13 cellular contexts compared by ENCODE assay signal in genomic region chr2:222296911-222297599, GRCh38. TPM values are rescaled to one million over a fixed set of nuclear protein-coding genes. Genes with fewer than 3 reads are reported as not detected.
DNase-seq lines count a peak whose midpoint lies in the region; ATAC-seq and TF ChIP-seq lines count a peak whose summit lies in the region.
"Had no signal": no experiment of that assay in that cellular context is flagged by ENCODE, and none has a peak within 500 bp of the region (broad histone marks: within the 10 kb centered on the region; RNA-seq: fewer than 3 reads in every experiment).

No MANE protein-coding gene starts in this region.

- peaks cover 3% of the 10 kb centered on the region for H3K4me1 ChIP-seq in CD8-positive, alpha-beta T cell (ENCODE audit: insufficient read depth, low read length)
- H3K4me1 ChIP-seq in upper lobe of right lung: peaks cover 17% of the 10 kb centered on the region

- H3K27ac ChIP-seq in CD8-positive, alpha-beta T cell (ENCODE audit: low read depth, low read length): no peak overlapping the region
- no peak overlapping the region for H3K27ac ChIP-seq in upper lobe of right lung
- H3K27ac ChIP-seq: PC-9 had no signal

- no peaks in the 10 kb centered on the region for H3K36me3 Mint-ChIP-seq in CD8-positive, alpha-beta T cell
- H3K36me3 Mint-ChIP-seq in brain (peaks cover 19% of the 10 kb centered on the region), neural crest cell (ENCODE audit: low read depth) (peaks cover 27% of the 10 kb centered on the region)

- H3K27me3 Mint-ChIP-seq in CD8-positive, alpha-beta T cell (ENCODE audit: low read depth): peaks cover 81% of the 10 kb centered on the region
- H3K27me3 Mint-ChIP-seq in brain (peaks cover 100% of the 10 kb centered on the region), neural crest cell (ENCODE audit: low read depth) (peaks cover 99% of the 10 kb centered on the region)

- H3K4me3 Mint-ChIP-seq in CD8-positive, alpha-beta T cell: peak overlapping the region; percentile 18
- H3K4me3 Mint-ChIP-seq in brain (peak overlapping the region; percentile 40 to 86 (median 80)), neural crest cell (peak overlapping the region; percentile 87)

- no peaks in the 10 kb centered on the region for H3K9me3 ChIP-seq in CD8-positive, alpha-beta T cell (ENCODE audit: low read length)
- no peaks in the 10 kb centered on the region for H3K9me3 ChIP-seq in upper lobe of right lung

- CTCF ChIA-PET in CD8-positive, alpha-beta T cell (lab: Charles Lee): no interaction called here

- in situ Hi-C loops in KBM-7 (cut with MboI; ENCODE audit: low pct_unique_long_range_greater_than_20kb, low sequenced_read_pairs): no loop called here

- peaks cover 21% of the 10 kb centered on the region for H3K4me1 Mint-ChIP-seq in CD8-positive, alpha-beta T cell (ENCODE audit: low read depth)
- H3K4me1 Mint-ChIP-seq in brain (peaks cover 68% of the 10 kb centered on the region), neural crest cell (peaks cover 79% of the 10 kb centered on the region)

- no peak overlapping the region for H3K4me3 ChIP-seq in CD8-positive, alpha-beta T cell (ENCODE audit: low read depth, low read length)
- H3K4me3 ChIP-seq in upper lobe of right lung: no peak overlapping the region

- no peaks in the 10 kb centered on the region for H3K36me3 ChIP-seq in CD8-positive, alpha-beta T cell (ENCODE audit: insufficient read depth, low read length)
- H3K36me3 ChIP-seq in upper lobe of right lung: no peaks in the 10 kb centered on the region

- no peaks in the 10 kb centered on the region for H3K9me3 Mint-ChIP-seq in CD8-positive, alpha-beta T cell
- H3K9me3 Mint-ChIP-seq in brain (peaks cover 0 to 20% (median 3%) of the 10 kb centered on the region in 5 experiments), neural crest cell (no peaks in the 10 kb centered on the region)

- intact Hi-C loops in CD8-positive, alpha-beta T cell (cut with DNase I, micrococcal nuclease): no loop called here
- intact Hi-C loops in upper lobe of right lung (cut with DNase I): no loop called here

- peaks cover 34% of the 10 kb centered on the region for H3K27me3 ChIP-seq in CD8-positive, alpha-beta T cell (ENCODE audit: insufficient read depth, low read length)
- peaks cover 99% of the 10 kb centered on the region for H3K27me3 ChIP-seq in upper lobe of right lung

- DNase-seq in CD8-positive, alpha-beta T cell: no peak
- DNase-seq in M059J (ENCODE audit: low read depth): peak; percentile 68
- DNase-seq in neural crest cell (ENCODE audit: low read depth, low spot score): no peak
- DNase-seq in upper lobe of right lung: no peak
- DNase-seq in cortex of kidney (lab: John Stamatoyannopoulos, UW): no peak
- DNase-seq in KBM-7: no peak
- DNase-seq: activated CD8-positive, alpha-beta memory T cell treated with anti-CD3 and anti-CD28 coated beads, Interleukin-2, amount 50 U/mL, for 48 hours; C1 segment of cervical spinal cord; PC-9 had no signal

- no peak for TF ChIP-seq CTCF in CD8-positive, alpha-beta T cell (IDR thresholded peaks at IDR 0.05)
- no peak for TF ChIP-seq CTCF in brain (conservative IDR thresholded peaks at IDR 0.05)
- no peak for TF ChIP-seq CTCF in neural crest cell (conservative IDR thresholded peaks at IDR 0.05)
- no peak for TF ChIP-seq CTCF in upper lobe of right lung (IDR thresholded peaks at IDR 0.05)

- no peak overlapping the region for H3K27ac Mint-ChIP-seq in CD8-positive, alpha-beta T cell
- peak overlapping the region in 4 of 5 experiments; percentile 52 to 98 (median 92) for H3K27ac Mint-ChIP-seq in brain
- peak overlapping the region; percentile 60 for H3K27ac Mint-ChIP-seq in neural crest cell (ENCODE audit: unreplicated experiment)

- POLR2A ChIA-PET in CD8-positive, alpha-beta T cell (lab: Charles Lee): no interaction called here

- ATAC-seq in CD8-positive, alpha-beta T cell: no peak
- ATAC-seq in HG02763 (IDR thresholded peaks at IDR 0.05; ENCODE audit: unreplicated experiment) (no peak), upper lobe of right lung (no peak)
- ATAC-seq: esophagus mucosa had no signal

RNA-seq across cellular contexts. Expression of gene PAX3, which starts 1.7 kb away (rescaled TPM):
- total RNA-seq in CD8-positive, alpha-beta T cell: not detected
- 11.2 and 14.6 TPM in 2 replicates for total RNA-seq in M059J (2014; rRNA removed; shearing (Covaris generic))
- polyA plus RNA-seq in brain (ENCODE audit: insufficient read depth, low read depth, low replicate concordance): not detected
- 52.1 and 52.2 TPM in 2 replicates for total RNA-seq in neural crest cell
- total RNA-seq in upper lobe of right lung: not detected
- total RNA-seq: bronchial epithelial cell, esophagus mucosa, PC-9 had no signal

Comparison
In these comparisons a context has a peak if more than half of its experiments do, and no peak if none do; other contexts are left out.
1. H3K4me3 Mint-ChIP-seq: peak in every context shown above with its lines; median percentile 87 in neural crest cell; 80 in brain; 18 in CD8-positive, alpha-beta T cell.
2. RNA of gene PAX3, which starts 1.7 kb away (total RNA-seq): 52.1 to 52.2 TPM in neural crest cell and 11.2 to 14.6 TPM in M059J; not detected in CD8-positive, alpha-beta T cell and not detected in upper lobe of right lung (single experiment); every median in the first group is over 10 times any median in the second.